In genomic region chr11:123046473-123047264, GRCh38 we compare ENCODE assay signal across 1 cellular context.
TF ChIP-seq lines count a peak whose summit lies in the region.

No MANE protein-coding gene starts in this region.

TF ChIP-seq in GM23338, 12 proteins besides CTCF, POLR2A, EP300 and RAD21 (continued from another document):
- TF ChIP-seq NANOG (IDR thresholded peaks at IDR 0.05; ENCODE audit: borderline replicate concordance) (no peak), CREB1 (CRISPR knock-in tag; IDR thresholded peaks at IDR 0.05; ENCODE audit: low read depth) (no peak), ZNF331 (CRISPR knock-in tag; IDR thresholded peaks at IDR 0.05; ENCODE audit: low read depth) (no peak)
- TF ChIP-seq, protein P1, sequence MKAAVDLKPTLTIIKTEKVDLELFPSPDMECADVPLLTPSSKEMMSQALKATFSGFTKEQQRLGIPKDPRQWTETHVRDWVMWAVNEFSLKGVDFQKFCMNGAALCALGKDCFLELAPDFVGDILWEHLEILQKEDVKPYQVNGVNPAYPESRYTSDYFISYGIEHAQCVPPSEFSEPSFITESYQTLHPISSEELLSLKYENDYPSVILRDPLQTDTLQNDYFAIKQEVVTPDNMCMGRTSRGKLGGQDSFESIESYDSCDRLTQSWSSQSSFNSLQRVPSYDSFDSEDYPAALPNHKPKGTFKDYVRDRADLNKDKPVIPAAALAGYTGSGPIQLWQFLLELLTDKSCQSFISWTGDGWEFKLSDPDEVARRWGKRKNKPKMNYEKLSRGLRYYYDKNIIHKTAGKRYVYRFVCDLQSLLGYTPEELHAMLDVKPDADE (IDR thresholded peaks at IDR 0.05), result no peak
